Comparison of ENCODE assay signal across 1 cellular context in the genomic region with DNA sequence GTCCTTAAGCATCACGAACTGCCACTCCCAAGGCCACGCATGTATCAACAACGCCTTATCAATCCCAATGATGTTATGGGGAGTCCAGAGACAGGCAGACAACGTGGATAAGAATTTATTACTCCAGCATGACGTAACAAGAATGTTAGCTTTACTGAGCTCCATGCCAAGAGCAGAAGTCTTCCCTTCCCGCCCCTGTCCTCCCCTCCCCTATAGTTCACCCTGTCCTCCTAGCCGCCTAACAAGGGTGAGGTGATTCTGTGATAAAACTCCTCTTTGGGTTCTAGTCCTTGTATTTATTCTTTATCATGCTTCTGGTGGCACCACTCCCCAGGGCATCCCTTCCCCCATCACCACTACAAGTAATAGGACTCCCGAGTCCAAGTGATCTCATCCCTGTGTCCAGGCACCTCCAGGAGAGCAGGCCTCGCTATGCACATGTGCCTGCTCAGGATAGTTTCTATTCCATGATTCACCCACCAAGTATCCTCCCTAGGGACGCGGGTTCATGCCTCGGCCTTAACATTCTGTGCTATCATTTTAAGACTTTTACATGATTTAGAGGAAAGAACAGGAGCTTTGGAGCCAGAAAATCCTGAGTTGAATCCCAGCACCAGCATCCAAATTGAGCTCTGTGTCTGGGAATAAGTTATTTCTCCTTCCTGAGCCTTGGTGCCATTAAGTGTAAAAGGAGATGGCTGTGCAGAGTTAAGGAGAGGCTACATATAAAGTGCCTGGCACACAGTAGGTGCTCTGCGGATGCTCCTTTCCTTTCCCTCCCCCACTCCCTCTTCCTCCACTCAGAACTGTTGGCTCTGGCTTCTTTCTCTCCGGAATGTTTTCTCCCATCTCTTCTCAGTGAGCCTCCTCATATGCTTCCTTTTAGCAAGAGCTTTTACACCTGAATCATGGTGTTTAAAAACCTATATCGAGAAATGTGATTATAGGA.
A peak's percentile ranks its signal among the peaks of the same experiment; 100 is the strongest.
TF ChIP-seq lines count a peak whose summit lies in the region.

No MANE protein-coding gene starts in this region.

TF ChIP-seq in IMR-90, 13 proteins besides CTCF, POLR2A, EP300 and RAD21 (continued from another document):
- TF ChIP-seq, protein P1, sequence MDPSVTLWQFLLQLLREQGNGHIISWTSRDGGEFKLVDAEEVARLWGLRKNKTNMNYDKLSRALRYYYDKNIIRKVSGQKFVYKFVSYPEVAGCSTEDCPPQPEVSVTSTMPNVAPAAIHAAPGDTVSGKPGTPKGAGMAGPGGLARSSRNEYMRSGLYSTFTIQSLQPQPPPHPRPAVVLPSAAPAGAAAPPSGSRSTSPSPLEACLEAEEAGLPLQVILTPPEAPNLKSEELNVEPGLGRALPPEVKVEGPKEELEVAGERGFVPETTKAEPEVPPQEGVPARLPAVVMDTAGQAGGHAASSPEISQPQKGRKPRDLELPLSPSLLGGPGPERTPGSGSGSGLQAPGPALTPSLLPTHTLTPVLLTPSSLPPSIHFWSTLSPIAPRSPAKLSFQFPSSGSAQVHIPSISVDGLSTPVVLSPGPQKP (IDR thresholded peaks at IDR 0.05; ENCODE audit: borderline replicate concordance, low read depth, low read length): no peak
- TF ChIP-seq RCOR1 (IDR thresholded peaks at IDR 0.05; ENCODE audit: insufficient replicate concordance, low read length) (no peak), MAZ (IDR thresholded peaks at IDR 0.05; ENCODE audit: borderline replicate concordance, low read depth, low read length) (no peak; the same call in 1 of the 2 replicates), RFX5 (IDR thresholded peaks at IDR 0.05; ENCODE audit: low read depth, low read length) (no peak), FOS (IDR thresholded peaks at IDR 0.05; ENCODE audit: low read depth, low read length) (peak; percentile 70), MAFK (IDR thresholded peaks at IDR 0.05; ENCODE audit: low read depth, low read length) (peak; percentile 35; the same call in 1 of the 2 replicates), CHD1 (IDR thresholded peaks at IDR 0.05; ENCODE audit: low read depth, low read length) (no peak), MXI1 (IDR thresholded peaks at IDR 0.05; ENCODE audit: borderline replicate concordance, low read depth, low read length) (peak; percentile 84; the same call in 1 of the 2 replicates), SMC3 (IDR thresholded peaks at IDR 0.05; ENCODE audit: low read depth, low read length) (0 out of 2 replicates have a peak, but pooled peaks have one; percentile 5), CEBPB (IDR thresholded peaks at IDR 0.05; ENCODE audit: low read depth, low read length) (peak; percentile 55), NFE2L2 (IDR thresholded peaks at IDR 0.05; ENCODE audit: low read depth, low read length) (no peak)
- TF ChIP-seq, protein P2, sequence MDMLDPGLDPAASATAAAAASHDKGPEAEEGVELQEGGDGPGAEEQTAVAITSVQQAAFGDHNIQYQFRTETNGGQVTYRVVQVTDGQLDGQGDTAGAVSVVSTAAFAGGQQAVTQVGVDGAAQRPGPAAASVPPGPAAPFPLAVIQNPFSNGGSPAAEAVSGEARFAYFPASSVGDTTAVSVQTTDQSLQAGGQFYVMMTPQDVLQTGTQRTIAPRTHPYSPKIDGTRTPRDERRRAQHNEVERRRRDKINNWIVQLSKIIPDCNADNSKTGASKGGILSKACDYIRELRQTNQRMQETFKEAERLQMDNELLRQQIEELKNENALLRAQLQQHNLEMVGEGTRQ (IDR thresholded peaks at IDR 0.05; ENCODE audit: low read depth, low read length): peak; percentile 57; the same call in 1 of the 2 replicates
